Comparison of ENCODE assay signal across 8 cellular contexts in the genomic region with DNA sequence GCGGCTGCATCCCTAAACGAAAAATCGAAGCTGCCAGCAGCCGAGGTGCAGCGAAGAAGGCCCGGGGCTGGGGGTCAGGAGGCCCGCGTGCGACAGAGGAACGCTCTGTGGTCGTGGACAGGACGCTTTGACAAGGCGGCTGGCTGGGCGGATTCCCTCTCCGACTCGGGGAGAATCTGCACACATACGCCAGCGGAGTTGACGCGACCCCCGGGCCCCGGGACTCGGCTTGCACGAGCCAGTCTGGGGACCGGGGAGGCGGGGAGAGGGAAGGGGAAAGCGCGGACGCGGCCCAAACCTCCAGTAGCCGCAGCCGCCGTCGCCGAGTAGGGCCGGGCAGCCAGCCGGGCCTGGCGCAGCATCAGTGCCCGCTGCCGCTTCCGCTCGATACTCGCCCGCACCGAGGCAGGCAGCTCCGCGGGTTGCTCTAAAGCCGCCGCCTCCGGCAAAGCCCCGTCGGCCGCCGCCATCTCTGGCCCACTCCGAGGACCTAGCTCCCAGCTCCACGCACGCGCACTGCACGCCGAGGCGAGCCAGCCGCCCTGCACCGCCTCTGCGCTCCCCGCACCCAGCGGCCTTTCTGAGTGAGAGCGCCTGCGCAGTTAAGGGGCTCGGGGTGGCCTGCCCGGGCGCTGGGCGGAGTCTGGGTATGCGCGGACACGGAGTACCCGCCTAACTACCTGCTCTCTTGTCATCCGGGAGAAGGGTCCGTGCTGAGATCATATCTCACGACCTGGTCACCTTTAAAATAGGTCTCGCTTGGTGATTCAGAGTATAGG. TPM values are rescaled to one million over a fixed set of nuclear protein-coding genes. Genes with fewer than 3 reads are reported as not detected.
DNase-seq lines count a peak whose midpoint lies in the region; ATAC-seq, FAIRE-seq and TF ChIP-seq lines count a peak whose summit lies in the region.

Gene XPA (minus strand): TSS at position 518 of the 779 bp plus-strand sequence. CDS start 48 bp downstream, at position 470.

- no peaks in the 10 kb centered on the region for H3K9me3 Mint-ChIP-seq in activated naive CD8-positive, alpha-beta T cell treated with anti-CD3 and anti-CD28 coated beads, Interleukin-2, amount 10 ng/mL, durations not matched to agents 7 days and 5 days

- peak within 1 kb of the TSS; percentile 91 for H3K27ac Mint-ChIP-seq in activated naive CD8-positive, alpha-beta T cell treated with anti-CD3 and anti-CD28 coated beads, Interleukin-2, amount 10 ng/mL, durations not matched to agents 7 days and 5 days

- DNase-seq in GM12864 (ENCODE audit: low read depth) (peak; percentile 77), NCI-H1105 treated with DMSO at 0.1 percent for 48 hours (lab: John Stamatoyannopoulos, UW) (peak; percentile 95), Right ventricle myocardium superior (peak; percentile 99), pancreas (peak; percentile 97 to 100 (median 98)), thyroid gland (peak; percentile 98)
- DNase-seq in activated naive CD8-positive, alpha-beta T cell treated with anti-CD3 and anti-CD28 coated beads, Interleukin-2, amount 10 ng/mL, durations not matched to agents 7 days and 5 days: peak; percentile 97

- POLR2A ChIA-PET in activated naive CD8-positive, alpha-beta T cell treated with anti-CD3 and anti-CD28 coated beads, Interleukin-2, amount 10 ng/mL, durations not matched to agents 7 days and 5 days (lab: Charles Lee): interaction anchor here (0.6 to 2.4 kb wide), 9 partner anchors 9 to 459 kb away, joined by 3 to 27 read pairs (median 4); partner anchors contain the start of genes NCBP1, TRMO and TSTD2

- H3K9ac ChIP-seq in SU-DHL-6 (ENCODE audit: low read length): peak within 1 kb of the TSS; percentile 80

- no peaks in the 10 kb centered on the region for H3K36me3 ChIP-seq in SU-DHL-6 (ENCODE audit: low read length)
- peaks cover 0 to 5% (median 0%) of the 10 kb centered on the region in 3 donors for H3K36me3 ChIP-seq in pancreas
- H3K36me3 ChIP-seq in thyroid gland: no peaks in the 10 kb centered on the region

- no peaks in the 10 kb centered on the region for H3K9me2 ChIP-seq in SU-DHL-6 (replicated peaks; ENCODE audit: insufficient read depth, low read length)

- H3K4me1 ChIP-seq in pancreas (peaks cover 20 to 30% (median 27%) of the 10 kb centered on the region in 3 donors), thyroid gland (peaks cover 22 to 30% of the 10 kb centered on the region in 2 donors)

- peak within 1 kb of the TSS; percentile 73 for H3K4me2 ChIP-seq in SU-DHL-6 (ENCODE audit: low read depth, low read length, poor library complexity, severe bottlenecking)

- ATAC-seq in HG02642 (IDR thresholded peaks at IDR 0.05; ENCODE audit: poor library complexity, unreplicated experiment) (peak; percentile 93), Right ventricle myocardium superior (ENCODE audit: poor library complexity) (peak; percentile 100), pancreas (peak; percentile 95 to 99 (median 98))
- ATAC-seq in activated naive CD8-positive, alpha-beta T cell treated with anti-CD3 and anti-CD28 coated beads, Interleukin-2, amount 10 ng/mL, durations not matched to agents 7 days and 5 days (ENCODE audit: low read depth): peak; percentile 97

- intact Hi-C loops in Right ventricle myocardium superior (cut with DNase I) (no loop called here), pancreas (cut with DNase I) (no loop called here), thyroid gland (cut with DNase I) (no loop called here)

- peak within 1 kb of the TSS; percentile 65 for H3K27ac ChIP-seq in SU-DHL-6 (ENCODE audit: low read depth, low read length)
- peak within 1 kb of the TSS; percentile 84 to 89 (median 86) for H3K27ac ChIP-seq in pancreas
- peak within 1 kb of the TSS; percentile 80 to 96 (median 94) for H3K27ac ChIP-seq in thyroid gland

- H3K79me2 ChIP-seq in SU-DHL-6 (ENCODE audit: insufficient read depth, low read length): peaks cover 37% of the 10 kb centered on the region

- no peaks in the 10 kb centered on the region for H3K27me3 ChIP-seq in SU-DHL-6 (ENCODE audit: low read length)
- H3K27me3 ChIP-seq in pancreas: no peaks in the 10 kb centered on the region
- H3K27me3 ChIP-seq in thyroid gland: no peaks in the 10 kb centered on the region

- H3K4me1 Mint-ChIP-seq in activated naive CD8-positive, alpha-beta T cell treated with anti-CD3 and anti-CD28 coated beads, Interleukin-2, amount 10 ng/mL, durations not matched to agents 7 days and 5 days: peaks cover 45% of the 10 kb centered on the region

- no peaks in the 10 kb centered on the region for H3F3A ChIP-seq in SU-DHL-6 (ENCODE audit: insufficient read depth)

- no peaks in the 10 kb centered on the region for H4K20me1 ChIP-seq in SU-DHL-6 (ENCODE audit: low read depth, low read length)

- TF ChIP-seq CTCF in GM12864 (IDR thresholded peaks at IDR 0.05; ENCODE audit: low read depth, low read length, missing control alignments) (no peak), SU-DHL-6 (IDR thresholded peaks at IDR 0.05; ENCODE audit: insufficient read depth, low read length, poor library complexity, severe bottlenecking) (no peak), pancreas (IDR thresholded peaks at IDR 0.05) (no peak), thyroid gland (IDR thresholded peaks at IDR 0.05) (peak in 2 of 6 experiments; percentile 3 to 26)

- no peak for FAIRE-seq in pancreas (lab: Jason Lieb, UNC)

- peak within 1 kb of the TSS; percentile 93 for H3K4me3 ChIP-seq in GM12864 (ENCODE audit: low read depth, low read length)
- H3K4me3 ChIP-seq in SU-DHL-6 (ENCODE audit: insufficient read depth, low read length, poor library complexity, severe bottlenecking): peak within 1 kb of the TSS; percentile 79
- H3K4me3 ChIP-seq in pancreas: peak within 1 kb of the TSS; percentile 40 to 95 (median 84)
- H3K4me3 ChIP-seq in thyroid gland (replicated peaks in 1 of 3): peak within 1 kb of the TSS; percentile 56 to 81 (median 65)

- H3K36me3 Mint-ChIP-seq in activated naive CD8-positive, alpha-beta T cell treated with anti-CD3 and anti-CD28 coated beads, Interleukin-2, amount 10 ng/mL, durations not matched to agents 7 days and 5 days: peaks cover 9% of the 10 kb centered on the region

- peak within 1 kb of the TSS; percentile 85 for H3K4me3 Mint-ChIP-seq in activated naive CD8-positive, alpha-beta T cell treated with anti-CD3 and anti-CD28 coated beads, Interleukin-2, amount 10 ng/mL, durations not matched to agents 7 days and 5 days

- TF ChIP-seq POLR2A in thyroid gland (IDR thresholded peaks at IDR 0.05): peak; percentile 83 to 96

- peaks cover 4% of the 10 kb centered on the region for H3K27me3 Mint-ChIP-seq in activated naive CD8-positive, alpha-beta T cell treated with anti-CD3 and anti-CD28 coated beads, Interleukin-2, amount 10 ng/mL, durations not matched to agents 7 days and 5 days

- H3K9me3 ChIP-seq in SU-DHL-6 (ENCODE audit: insufficient read depth, low read length) (no peaks in the 10 kb centered on the region), pancreas (no peaks in the 10 kb centered on the region), thyroid gland (no peaks in the 10 kb centered on the region)

- peak within 1 kb of the TSS; percentile 94 for H2AFZ ChIP-seq in SU-DHL-6 (ENCODE audit: low read depth, low read length, severe bottlenecking)

- 0% methylated on average over 54 to 80 of the region's 80 CpGs for WGBS in pancreas, 2 donors
- WGBS in thyroid gland, 2 donors: 0 to 1% methylated on average over 14 to 20 of the region's 80 CpGs

RNA-seq across cellular contexts. Expression of gene XPA, which starts in this region (rescaled TPM):
- 10 to 100 TPM; 15.4 to 18.6 TPM for total RNA-seq in activated naive CD8-positive, alpha-beta T cell treated with anti-CD3 and anti-CD28 coated beads, Interleukin-2, amount 10 ng/mL, durations not matched to agents 7 days and 5 days
- 5.8 TPM for total RNA-seq in Right ventricle myocardium superior
- total RNA-seq in pancreas: 1 to 10 TPM; 4.9 to 7.6 (median 6.2) TPM
- 10 to 100 TPM in 1 of 2 donors, 1 to 10 TPM in 1; 7.9 to 12.6 TPM for polyA plus RNA-seq in pancreas
- total RNA-seq in thyroid gland: 10 to 100 TPM; 25.6 to 42.5 (median 35.8) TPM

Comparison
In these comparisons a context has a peak if more than half of its experiments do, and no peak if none do; other contexts are left out.
1. Peak in every context shown above with its lines: DNase-seq, ATAC-seq, H3K4me3 ChIP-seq and H3K27ac ChIP-seq.